ENCODE assay signal across 20 cellular contexts in genomic region chr7:68980011-68980410, GRCh38.
DNase-seq lines count a peak whose midpoint lies in the region; ATAC-seq, FAIRE-seq and TF ChIP-seq lines count a peak whose summit lies in the region.
"Had no signal": no experiment of that assay in that cellular context is flagged by ENCODE, and none has a peak within 500 bp of the region (broad histone marks: within the 10 kb centered on the region; RNA-seq: fewer than 3 reads in every experiment).

No MANE protein-coding gene starts in this region.

- no peak for TF ChIP-seq CTCF in choroid plexus epithelial cell (conservative IDR thresholded peaks at IDR 0.05; ENCODE audit: low read depth, low read length)
- no peak for TF ChIP-seq CTCF in omental fat pad (IDR thresholded peaks at IDR 0.05)

- ATAC-seq in omental fat pad (ENCODE audit: low FRiP score) (peak; percentile 72), GM18519 (IDR thresholded peaks at IDR 0.05; ENCODE audit: low FRiP score, unreplicated experiment) (no peak), GM19397 (IDR thresholded peaks at IDR 0.05; ENCODE audit: unreplicated experiment) (no peak)
- ATAC-seq: body of pancreas had no signal

- H3K4me3 ChIP-seq in choroid plexus epithelial cell (ENCODE audit: low read depth, low read length) = no peak overlapping the region
- H3K4me3 ChIP-seq: body of pancreas, thoracic aorta had no signal

- DNase-seq in GM03348 (ENCODE audit: low spot score) (peak; percentile 28), NOMO-1 (lab: John Stamatoyannopoulos, UW; ENCODE audit: unreplicated experiment in 2 of 2) (peak; percentile 11 to 58), choroid plexus epithelial cell (ENCODE audit: low read depth) (peak; percentile 28), omental fat pad (ENCODE audit: low spot score) (no peak), urothelium cell line (ENCODE audit: low spot score) (no peak), NCI-H1694 treated with DMSO at 0.1 percent for 48 hours (lab: John Stamatoyannopoulos, UW) (no peak)
- DNase-seq: activated CD4-positive, alpha-beta T cell treated with anti-CD3 and anti-CD28 coated beads for 4 hours; activated CD8-positive, alpha-beta memory T cell treated with anti-CD3 and anti-CD28 coated beads, Interleukin-2, amount 50 U/mL, for 48 hours; activated naive CD4-positive, alpha-beta T cell treated with Interleukin-2 at 50 U/mL for 16 hours; dermis blood vessel endothelial cell; DMS 273 treated with DMSO at 0.1 percent for 48 hours; IMR-90; kidney; midbrain; NCI-H1092 treated with DMSO at 0.1 percent for 48 hours; NCI-H2171 treated with DMSO at 0.1 percent for 48 hours had no signal

- no peak for FAIRE-seq in urothelium cell line (lab: Jason Lieb, UNC)
- FAIRE-seq: kidney had no signal

Comparison
In these comparisons a context has a peak if more than half of its experiments do, and no peak if none do; other contexts are left out.
1. DNase-seq: peak in GM03348 (single experiment), NOMO-1 (2 of 2) and choroid plexus epithelial cell (single experiment); none in omental fat pad (single experiment), urothelium cell line (single experiment) and NCI-H1694 treated with DMSO at 0.1 percent for 48 hours (single experiment).